In genomic region chr14:68951051-68951797, GRCh38 we compare ENCODE assay signal across 8 cellular contexts. TPM values are rescaled to one million over a fixed set of nuclear protein-coding genes. Genes with fewer than 3 reads are reported as not detected.
DNase-seq lines count a peak whose midpoint lies in the region; ATAC-seq and TF ChIP-seq lines count a peak whose summit lies in the region.

No MANE protein-coding gene starts in this region.

- TF ChIP-seq CTCF in cardiac fibroblast (IDR thresholded peaks at IDR 0.05; ENCODE audit: low read depth, low read length): no peak

- no peak overlapping the region for H3K4me2 ChIP-seq in mesendoderm (ENCODE audit: low read length)

- H2AK5ac ChIP-seq in mesendoderm (ENCODE audit: low read length): no peak overlapping the region

- H3K23ac ChIP-seq in mesendoderm (ENCODE audit: low read length): peak overlapping the region; percentile 4

- no peak overlapping the region for H3K18ac ChIP-seq in mesendoderm (ENCODE audit: low read length)

- DNase-seq in LHCN-M2 (ENCODE audit: low read depth) (peak; percentile 98), cardiac fibroblast (ENCODE audit: low read depth in 2 of 2) (peak; percentile 93 to 99), mesendoderm (peak; percentile 58)
- DNase-seq in activated CD8-positive, alpha-beta memory T cell treated with anti-CD3 and anti-CD28 coated beads, Interleukin-2, amount 50 U/mL, for 48 hours: no peak
- DNase-seq in NK-92 treated with Interleukin-12 subunit alpha and Interleukin-12 subunit beta, amount 100 ng/mL, for 24 hours (lab: John Stamatoyannopoulos, UW): no peak

- H3K79me1 ChIP-seq in mesendoderm (ENCODE audit: low read length): peaks cover 29% of the 10 kb centered on the region

- no CpG with 5 or more reads among the region's 19 CpGs for WGBS in mesendoderm (ENCODE audit: extremely low coverage, insufficient coverage, low lambda C conversion rate)

- H3K27me3 ChIP-seq in ACC112 (ENCODE audit: insufficient read depth, low read length) (no peaks in the 10 kb centered on the region), mesendoderm (ENCODE audit: insufficient read depth, low read length, poor library complexity) (no peaks in the 10 kb centered on the region)

- H4K8ac ChIP-seq in mesendoderm (ENCODE audit: low read depth, low read length): no peak overlapping the region

- H3K79me2 ChIP-seq in ACC112 (ENCODE audit: control insufficient read depth, insufficient read depth, low read length, unreplicated experiment) (peaks cover 91% of the 10 kb centered on the region), mesendoderm (ENCODE audit: control insufficient read depth, insufficient read depth, low read length) (peaks cover 86% of the 10 kb centered on the region)

- H3K27ac ChIP-seq in ACC112 (ENCODE audit: low read depth, low read length): peak overlapping the region; percentile 92
- H3K27ac ChIP-seq in mesendoderm (ENCODE audit: low read depth, low read length): no peak overlapping the region

- no peak overlapping the region for H4K5ac ChIP-seq in mesendoderm (ENCODE audit: low read length)

- H3K56ac ChIP-seq in mesendoderm (ENCODE audit: low read length): no peak overlapping the region

- H3K36me3 ChIP-seq in ACC112 (ENCODE audit: insufficient read depth, low read length) (no peaks in the 10 kb centered on the region), mesendoderm (ENCODE audit: control insufficient read depth, insufficient read depth, low read length) (no peaks in the 10 kb centered on the region)

- H2AFZ ChIP-seq in ACC112 (ENCODE audit: low read length, unreplicated experiment): no peak overlapping the region

- H3K4me3 ChIP-seq in ACC112 (ENCODE audit: low read depth, low read length) (peak overlapping the region; percentile 40; the same call in 1 of the 2 replicates), cardiac fibroblast (replicated peaks in 1 of 2; ENCODE audit: low read depth in 2 of 2, low read length in 2 of 2) (no peak overlapping the region), mesendoderm (ENCODE audit: low read length) (no peak overlapping the region)

- H2BK120ac ChIP-seq in mesendoderm (ENCODE audit: low read depth, low read length): no peak overlapping the region

- no peak overlapping the region for H2BK5ac ChIP-seq in mesendoderm (ENCODE audit: low read length)

- no peak overlapping the region for H2BK15ac ChIP-seq in mesendoderm (replicated peaks; ENCODE audit: low read depth)

- ATAC-seq in HG03432 (IDR thresholded peaks at IDR 0.05; ENCODE audit: unreplicated experiment): no peak
- no peak for ATAC-seq in GM18858 (IDR thresholded peaks at IDR 0.05; ENCODE audit: unreplicated experiment)

- H3K4ac ChIP-seq in mesendoderm (ENCODE audit: low read depth, low read length): no peak overlapping the region

- H3K4me1 ChIP-seq in ACC112 (ENCODE audit: control insufficient read depth, insufficient read depth, low read length, unreplicated experiment) (peaks cover 89% of the 10 kb centered on the region), mesendoderm (ENCODE audit: control insufficient read depth, low read depth, low read length) (peaks cover 14% of the 10 kb centered on the region)

- H3K9ac ChIP-seq in mesendoderm (ENCODE audit: low read length): no peak overlapping the region

RNA-seq across cellular contexts. Expression of gene ACTN1, which starts 27.9 kb away (rescaled TPM):
- 292 and 318 TPM in 2 replicates for total RNA-seq in LHCN-M2 (2014; rRNA removed)
- polyA plus RNA-seq in LHCN-M2 (2012): 584 TPM
- 242 TPM for polyA plus RNA-seq in mesendoderm (2013, experiment 1 of 2)
- polyA plus RNA-seq in mesendoderm (2013, experiment 2 of 2): 251 TPM

Comparison
In these comparisons a context has a peak if more than half of its experiments do, and no peak if none do; other contexts are left out.
1. DNase-seq: peak in LHCN-M2 (single experiment), cardiac fibroblast (2 of 2) and mesendoderm (single experiment); none in activated CD8-positive, alpha-beta memory T cell treated with anti-CD3 and anti-CD28 coated beads, Interleukin-2, amount 50 U/mL, for 48 hours (single experiment) and NK-92 treated with Interleukin-12 subunit alpha and Interleukin-12 subunit beta, amount 100 ng/mL, for 24 hours (single experiment).